ENCODE assay signal across 20 cellular contexts in genomic region chr13:35292329-35292728, GRCh38.
DNase-seq lines count a peak whose midpoint lies in the region; ATAC-seq, FAIRE-seq and TF ChIP-seq lines count a peak whose summit lies in the region.
"Had no signal": no experiment of that assay in that cellular context is flagged by ENCODE, and none has a peak within 500 bp of the region (broad histone marks: within the 10 kb centered on the region; RNA-seq: fewer than 3 reads in every experiment).

No MANE protein-coding gene starts in this region.

- H3K9me2 ChIP-seq in SK-N-SH = no peaks in the 10 kb centered on the region

- H2AFZ ChIP-seq in SK-N-SH (ENCODE audit: low read depth) = no peak overlapping the region

- no peaks in the 10 kb centered on the region for H4K20me1 ChIP-seq in SK-N-SH (ENCODE audit: insufficient read depth)
- H4K20me1 ChIP-seq: BLaER1 had no signal

- no peak for TF ChIP-seq CTCF in SK-N-SH (IDR thresholded peaks at IDR 0.05)

- DNase-seq in SK-N-SH (no peak), G401 (ENCODE audit: low spot score) (peak; percentile 64), cerebellar cortex (ENCODE audit: low spot score) (peak; percentile 52), T-helper 1 cell (no peak), GM19239 (ENCODE audit: insufficient read length, low spot score) (no peak)
- DNase-seq: CD4-positive, CD25-positive, alpha-beta regulatory T cell; CD8-positive, alpha-beta T cell; DMS 273 treated with DMSO at 0.1 percent for 48 hours; DMS79; EL; GF-D8; GOT3; HFFc6 had no signal

- no peaks in the 10 kb centered on the region; a peak in 1 of 4 replicates for H3K4me1 ChIP-seq in SK-N-SH (ENCODE audit: control insufficient read depth in 1 of 2, insufficient read depth in 2 of 2, low read depth in 1 of 2, low read length in 1 of 2)

- no peak for FAIRE-seq in GM19239 (lab: Jason Lieb, UNC)
- FAIRE-seq: GM12891, GM18507, H54 had no signal

- CTCF ChIA-PET in SK-N-SH (lab: Yijun Ruan, JAX) = no interaction called here

- H3K27ac ChIP-seq in SK-N-SH (ENCODE audit: low read depth in 2 of 2, low read length in 1 of 2) = peak overlapping the region in 1 of 2 experiments; percentile 28; a peak in 2 of 4 replicates
- H3K27ac ChIP-seq: BLaER1, C4-2B had no signal

- H3K9me3 ChIP-seq in SK-N-SH = no peaks in the 10 kb centered on the region
- H3K9me3 ChIP-seq: BLaER1, HAP-1 had no signal

- POLR2A ChIA-PET in SK-N-SH (lab: Yijun Ruan, JAX) = no interaction called here

- no peak overlapping the region for H3K4me2 ChIP-seq in SK-N-SH
- H3K4me2 ChIP-seq: BLaER1 had no signal

- WGBS in SK-N-SH (ENCODE audit: low lambda C conversion rate) = 94% methylated on average over 1 of the region's 1 CpG

- H3K27me3 ChIP-seq in SK-N-SH (ENCODE audit: insufficient read depth) = no peaks in the 10 kb centered on the region
- H3K27me3 ChIP-seq: BLaER1 had no signal

- H3F3A ChIP-seq in SK-N-SH (replicated peaks; ENCODE audit: insufficient read depth) = no peaks in the 10 kb centered on the region

- peak; percentile 58 for ATAC-seq in SK-N-SH treated with all-trans-retinoic acid at 6 μM for 48 hours
- ATAC-seq: CD8-positive, alpha-beta T cell had no signal

- no peak overlapping the region for H3K9ac ChIP-seq in SK-N-SH
- H3K9ac ChIP-seq: BLaER1 had no signal

- in situ Hi-C loops in G401 (cut with HindIII; ENCODE audit: low sequenced_read_pairs) = no loop called here

- no peaks in the 10 kb centered on the region for H3K79me2 ChIP-seq in SK-N-SH (ENCODE audit: insufficient read depth)

- no peak for TF ChIP-seq RAD21 in SK-N-SH (IDR thresholded peaks at IDR 0.05; ENCODE audit: low read length)

- TF ChIP-seq EP300 in SK-N-SH (IDR thresholded peaks at IDR 0.05; ENCODE audit: borderline replicate concordance in 1 of 2, low read depth in 1 of 2, low read length in 1 of 2) = no peak

- H3K36me3 ChIP-seq in SK-N-SH (replicated peaks in 1 of 2; ENCODE audit: control insufficient read depth in 1 of 2, insufficient read depth in 2 of 2, low read length in 1 of 2) = no peaks in the 10 kb centered on the region
- H3K36me3 ChIP-seq: BLaER1, HAP-1 had no signal

- H3K4me3 ChIP-seq in SK-N-SH (ENCODE audit: low read depth in 2 of 2, low read length in 1 of 2) = no peak overlapping the region
- H3K4me3 ChIP-seq: BLaER1, HAP-1 had no signal

TF ChIP-seq in SK-N-SH treated with all-trans-retinoic acid at 6 μM for 48 hours, 23 proteins besides CTCF, POLR2A, EP300 and RAD21 (continues in another document):
- no peak for TF ChIP-seq CSDC2 (CRISPR knock-in tag; IDR thresholded peaks at IDR 0.05)
- TF ChIP-seq ZFP30 (CRISPR knock-in tag; IDR thresholded peaks at IDR 0.05) = no peak
- TF ChIP-seq OSR1 (CRISPR knock-in tag; IDR thresholded peaks at IDR 0.05) = no peak
- TF ChIP-seq ISL1 (CRISPR knock-in tag; IDR thresholded peaks at IDR 0.05) = no peak
- no peak for TF ChIP-seq GLIS3 (CRISPR knock-in tag; IDR thresholded peaks at IDR 0.05)
- TF ChIP-seq RARB (CRISPR knock-in tag; IDR thresholded peaks at IDR 0.05) = no peak
- no peak for TF ChIP-seq PPARA (CRISPR knock-in tag; IDR thresholded peaks at IDR 0.05; ENCODE audit: borderline replicate concordance)
- no peak for TF ChIP-seq CREB5 (CRISPR knock-in tag; IDR thresholded peaks at IDR 0.05; ENCODE audit: low read depth)
- TF ChIP-seq CSRNP3 (CRISPR knock-in tag; IDR thresholded peaks at IDR 0.05) = no peak

TF ChIP-seq in SK-N-SH, 30 proteins besides CTCF, POLR2A, EP300 and RAD21:
- TF ChIP-seq USF2 (IDR thresholded peaks at IDR 0.05; ENCODE audit: borderline replicate concordance, low read depth, low read length) (no peak), GATA2 (CRISPR knock-in tag; IDR thresholded peaks at IDR 0.05) (no peak), REST (IDR thresholded peaks at IDR 0.05; ENCODE audit: low read depth, low read length) (no peak)

Comparison
In these comparisons a context has a peak if more than half of its experiments do, and no peak if none do; other contexts are left out.
1. DNase-seq: peak in G401 (single experiment) and cerebellar cortex (single experiment); none in SK-N-SH (single experiment), T-helper 1 cell (0 of 5) and GM19239 (single experiment).